Comparison of ENCODE assay signal across 20 cellular contexts in the genomic region with DNA sequence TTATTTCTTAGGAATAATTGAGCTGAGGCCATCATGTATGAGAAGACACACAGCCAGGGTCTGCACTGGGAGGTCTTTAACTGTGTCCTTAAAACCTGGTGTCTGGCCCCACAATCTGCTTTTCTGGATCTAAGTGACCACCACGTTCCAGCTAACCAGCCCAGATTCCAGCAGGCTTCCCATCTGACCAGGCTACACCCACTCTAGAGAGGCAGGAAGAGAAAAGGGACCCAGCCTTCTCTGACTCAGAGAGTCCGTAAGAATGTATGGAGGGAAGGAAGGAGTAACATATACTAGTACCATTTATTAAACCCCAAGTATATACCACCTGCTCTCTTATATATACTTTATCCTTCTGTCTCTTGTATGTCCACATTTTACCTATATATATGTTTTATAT.
DNase-seq lines count a peak whose midpoint lies in the region; ATAC-seq and TF ChIP-seq lines count a peak whose summit lies in the region.
"Had no signal": no experiment of that assay in that cellular context is flagged by ENCODE, and none has a peak within 500 bp of the region (broad histone marks: within the 10 kb centered on the region; RNA-seq: fewer than 3 reads in every experiment).

No MANE protein-coding gene starts in this region.

- no peak overlapping the region for H3K4me3 ChIP-seq in Panc1 (ENCODE audit: low read depth in 2 of 2, low read length in 2 of 2)
- H3K4me3 ChIP-seq in mesenchymal stem cell (ENCODE audit: insufficient read depth in 1 of 2, low read depth in 1 of 2, low read length in 2 of 2): no peak overlapping the region
- H3K4me3 ChIP-seq: gastrocnemius medialis, pancreas, skin epidermis had no signal

- no peak overlapping the region for H4K91ac ChIP-seq in mesenchymal stem cell (ENCODE audit: low read length)

- H3K9me3 ChIP-seq in Panc1 (ENCODE audit: control insufficient read depth, insufficient read depth, low read depth, low read length) (no peaks in the 10 kb centered on the region), mesenchymal stem cell (ENCODE audit: control insufficient read depth, low read length) (no peaks in the 10 kb centered on the region)
- H3K9me3 ChIP-seq: gastrocnemius medialis, pancreas had no signal

- H3K23ac ChIP-seq in mesenchymal stem cell (ENCODE audit: low read length in 2 of 2): no peak overlapping the region

- H3K4me1 ChIP-seq in Panc1 (ENCODE audit: control insufficient read depth, insufficient read depth, low read length): no peaks in the 10 kb centered on the region; the same call in 1 of the 2 replicates
- H3K4me1 ChIP-seq in mesenchymal stem cell (ENCODE audit: control insufficient read depth, insufficient read depth, low read depth, low read length): peaks cover 5% of the 10 kb centered on the region
- H3K4me1 ChIP-seq: pancreas had no signal

- H3K4me2 ChIP-seq in mesenchymal stem cell (ENCODE audit: low read length, poor library complexity, severe bottlenecking): no peak overlapping the region

- H3K4ac ChIP-seq in mesenchymal stem cell (ENCODE audit: low read depth in 1 of 2, low read length in 2 of 2): no peak overlapping the region

- ATAC-seq in Panc1: 0 out of 2 replicates have a peak, but pooled peaks have one; percentile 38
- no peak for ATAC-seq in HG03460 (IDR thresholded peaks at IDR 0.05; ENCODE audit: unreplicated experiment)
- ATAC-seq: activated naive CD4-positive, alpha-beta T cell treated with anti-CD3 and anti-CD28 coated beads, Interleukin-2, amount 50 U/mL, for 72 hours; gastrocnemius medialis; left lobe of liver; pancreas had no signal

- BruUV-seq in Panc1 (replicated peaks; lab: Mats Ljungman, UMichigan): no TSS peak

- H3K27ac ChIP-seq in Panc1 (ENCODE audit: low read length) (no peak overlapping the region), mesenchymal stem cell (ENCODE audit: low read length, poor library complexity, severe bottlenecking) (no peak overlapping the region)
- H3K27ac ChIP-seq: gastrocnemius medialis, pancreas, skin epidermis had no signal

- CTCF ChIA-PET in Panc1 (lab: Charles Lee): no interaction called here

- H3K79me1 ChIP-seq in mesenchymal stem cell (replicated peaks; ENCODE audit: low read length, poor library complexity, severe bottlenecking): peaks cover 25% of the 10 kb centered on the region

- no peak for TF ChIP-seq CTCF in Panc1 (IDR thresholded peaks at IDR 0.05)

- no peak overlapping the region for H3K14ac ChIP-seq in mesenchymal stem cell (ENCODE audit: low read length in 2 of 2)

- in situ Hi-C loops in Panc1 (cut with HindIII; ENCODE audit: low pct_unique_long_range_greater_than_20kb, low sequenced_read_pairs): no loop called here

- H3K9ac ChIP-seq in mesenchymal stem cell (ENCODE audit: low read length): no peak overlapping the region

- H2BK12ac ChIP-seq in mesenchymal stem cell (ENCODE audit: low read length in 2 of 2): no peak overlapping the region

- H2BK15ac ChIP-seq in mesenchymal stem cell (ENCODE audit: low read depth, poor library complexity, severe bottlenecking): no peak overlapping the region

- DNase-seq in Daoy (ENCODE audit: low read depth) (peak; percentile 23), Panc1 (ENCODE audit: low read depth, low spot score) (no peak), dedifferentiated amniotic fluid mesenchymal stem cell (ENCODE audit: extremely low spot score) (peak; percentile 47), mesenchymal stem cell (peak; percentile 54), 8988T (no peak), DMS 273 treated with DMSO at 0.1 percent for 48 hours (lab: John Stamatoyannopoulos, UW) (no peak), D341Med (ENCODE audit: low spot score) (no peak)
- DNase-seq: activated CD4-positive, alpha-beta T cell treated with anti-CD3 and anti-CD28 coated beads, Interleukin-2, amount 10 ng/mL, durations not matched to agents 24 days and 14 days; caudate nucleus; gastrocnemius medialis; KG1; NCI-H1105 treated with DMSO at 0.1 percent for 48 hours; NCI-H2107; pancreas; stimulated activated CD4-positive, alpha-beta T cell treated with anti-CD3 and anti-CD28 coated beads, Interleukin-4, amount 100 ng/mL, for 4 hours; stimulated activated CD8-positive, alpha-beta memory T cell treated with anti-CD3 and anti-CD28 coated beads, Interleukin-4, amount 100 ng/mL, for 48 hours had no signal

- H2BK120ac ChIP-seq in mesenchymal stem cell (ENCODE audit: low read depth, low read length): no peak overlapping the region

- H2BK5ac ChIP-seq in mesenchymal stem cell (ENCODE audit: low read depth, low read length, poor library complexity, severe bottlenecking): no peak overlapping the region

- WGBS in mesenchymal stem cell: no CpG with 5 or more reads among the region's 2 CpGs

- no peaks in the 10 kb centered on the region for H3K27me3 ChIP-seq in Panc1 (ENCODE audit: control insufficient read depth, insufficient read depth, low read length)
- no peaks in the 10 kb centered on the region for H3K27me3 ChIP-seq in mesenchymal stem cell (ENCODE audit: control insufficient read depth in 1 of 2, insufficient read depth in 1 of 2, low read length in 2 of 2)
- H3K27me3 ChIP-seq: gastrocnemius medialis, pancreas had no signal

- H2AK5ac ChIP-seq in mesenchymal stem cell (ENCODE audit: low read length, severe bottlenecking): no peak overlapping the region

- POLR2A ChIA-PET in Panc1 (lab: Charles Lee): interaction anchor here (0.7 kb wide), 1 partner anchor 422 kb away, joined by 3 read pairs; no protein-coding TSS in a partner anchor

- H3K18ac ChIP-seq in mesenchymal stem cell (ENCODE audit: low read depth in 1 of 2, low read length in 2 of 2): peak overlapping the region in 1 of 2 experiments; percentile 35

- H4K8ac ChIP-seq in mesenchymal stem cell (ENCODE audit: low read length): no peak overlapping the region

- H3K36me3 ChIP-seq in Panc1 (ENCODE audit: control insufficient read depth, insufficient read depth, low read length) (no peaks in the 10 kb centered on the region), mesenchymal stem cell (ENCODE audit: control insufficient read depth in 1 of 2, insufficient read depth in 2 of 2, low read depth in 1 of 2, low read length in 2 of 2) (no peaks in the 10 kb centered on the region)
- H3K36me3 ChIP-seq: gastrocnemius medialis, pancreas had no signal

- no peak overlapping the region for H2AFZ ChIP-seq in mesenchymal stem cell (ENCODE audit: low read depth, low read length)

- intact Hi-C loops in Panc1 (cut with micrococcal nuclease; ENCODE audit: unreplicated experiment): no loop called here

Comparison
In these comparisons a context has a peak if more than half of its experiments do, and no peak if none do; other contexts are left out.
1. DNase-seq: peak in Daoy (single experiment), dedifferentiated amniotic fluid mesenchymal stem cell (single experiment) and mesenchymal stem cell (single experiment); none in Panc1 (single experiment), 8988T (single experiment), DMS 273 treated with DMSO at 0.1 percent for 48 hours (single experiment) and D341Med (single experiment).